Comparison of ENCODE assay signal across 12 cellular contexts in the genomic region with DNA sequence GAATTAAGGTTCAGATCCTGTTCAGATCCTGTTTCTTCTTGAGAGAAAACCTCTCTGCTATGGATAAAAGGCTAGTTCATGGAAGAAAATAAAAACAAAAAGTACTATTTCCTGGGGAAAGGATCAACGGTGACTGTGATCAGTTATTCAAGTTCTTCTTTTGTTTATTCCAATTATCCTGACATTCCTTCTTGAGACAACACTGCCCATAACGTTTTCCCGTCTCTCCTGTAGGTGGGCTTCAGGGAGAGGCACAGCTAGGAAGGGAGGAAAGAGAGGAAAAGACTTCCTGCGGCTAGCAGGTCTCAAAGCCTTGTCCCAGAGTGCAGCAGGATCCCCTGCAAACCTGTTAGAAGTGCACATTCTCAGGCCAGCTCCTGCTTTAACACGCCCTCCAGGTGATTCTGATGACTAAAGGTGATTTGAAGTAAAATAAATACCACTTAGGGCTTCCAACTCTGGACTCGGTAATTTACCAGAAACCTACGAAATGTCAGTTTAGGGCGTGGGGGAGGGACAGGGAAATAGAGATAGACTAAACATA. TPM values are rescaled to one million over a fixed set of nuclear protein-coding genes. Genes with fewer than 3 reads are reported as not detected.
DNase-seq lines count a peak whose midpoint lies in the region; ATAC-seq and TF ChIP-seq lines count a peak whose summit lies in the region.
"Had no signal": no experiment of that assay in that cellular context is flagged by ENCODE, and none has a peak within 500 bp of the region (broad histone marks: within the 10 kb centered on the region; RNA-seq: fewer than 3 reads in every experiment).

No MANE protein-coding gene starts in this region.

- no peaks in the 10 kb centered on the region for H4K20me1 ChIP-seq in mammary epithelial cell (ENCODE audit: insufficient read depth, low read length)

- TSS peak; percentile 67 for BruUV-seq in mammary epithelial cell (replicated peaks; lab: Mats Ljungman, UMichigan)

- peak overlapping the region; percentile 81 for H3K9ac ChIP-seq in mammary epithelial cell (ENCODE audit: insufficient read depth, low read length)

- peak overlapping the region in 2 of 10 donors; percentile 7 to 45 for H3K27ac Mint-ChIP-seq in naive thymus-derived CD8-positive, alpha-beta T cell
- H3K27ac Mint-ChIP-seq: activated CD8-positive, alpha-beta T cell treated with anti-CD3 and anti-CD28 coated beads for 36 hours had no signal

- peaks cover 7% of the 10 kb centered on the region for H3K79me2 ChIP-seq in mammary epithelial cell (ENCODE audit: insufficient read depth, low read length)

- H3K9me3 ChIP-seq in cardiac muscle cell (ENCODE audit: low read depth) (no peaks in the 10 kb centered on the region), mammary epithelial cell (replicated peaks; ENCODE audit: insufficient read depth, low read length) (no peaks in the 10 kb centered on the region), mesodermal cell (ENCODE audit: control insufficient read depth, low read length) (no peaks in the 10 kb centered on the region), tibial nerve (no peaks in the 10 kb centered on the region)

- no peaks in the 10 kb centered on the region for H3K9me3 Mint-ChIP-seq in naive thymus-derived CD8-positive, alpha-beta T cell
- H3K9me3 Mint-ChIP-seq: activated CD8-positive, alpha-beta T cell treated with anti-CD3 and anti-CD28 coated beads for 36 hours had no signal

- H3K4me3 ChIP-seq in cardiac muscle cell = no peak overlapping the region
- H3K4me3 ChIP-seq in mammary epithelial cell (replicated peaks in 1 of 3; ENCODE audit: insufficient read depth in 1 of 3, low read depth in 2 of 3, low read length in 3 of 3) = peak overlapping the region in 1 of 3 experiments; percentile 2
- H3K4me3 ChIP-seq in mesodermal cell (ENCODE audit: extremely low read depth, insufficient read depth, low read length, poor library complexity, severe bottlenecking) = no peak overlapping the region
- H3K4me3 ChIP-seq in tibial nerve = no peak overlapping the region

- peak overlapping the region; percentile 77 for H3K4me2 ChIP-seq in mammary epithelial cell (ENCODE audit: insufficient read depth, low read depth, low read length)

- CTCF ChIA-PET in mammary epithelial cell (lab: Charles Lee; ENCODE audit: low non-redundant PET) = interaction anchor here (0.7 kb wide), 1 partner anchor 11 kb away, joined by 3 read pairs; no protein-coding TSS in a partner anchor

- H3K4me1 Mint-ChIP-seq in naive thymus-derived CD8-positive, alpha-beta T cell = peaks cover 2 to 9% (median 4%) of the 10 kb centered on the region in 4 donors

- TF ChIP-seq POLR2A in tibial nerve (IDR thresholded peaks at IDR 0.05) = no peak

- peak overlapping the region; percentile 25 for H2AFZ ChIP-seq in mammary epithelial cell (ENCODE audit: low read depth, low read length)

- TF ChIP-seq EP300 in tibial nerve (IDR thresholded peaks at IDR 0.05) = no peak

- WGBS in mammary epithelial cell (ENCODE audit: low coverage, missing lambda C conversion rate) = 5% methylated on average over 8 of the region's 8 CpGs
- 82 to 100% methylated on average over 3 to 4 of the region's 8 CpGs for WGBS in mesodermal cell (ENCODE audit: insufficient coverage in 2 of 2), 2 experiments
- 67 to 72% methylated on average over 8 of the region's 8 CpGs for WGBS in tibial nerve, 2 donors

- TF ChIP-seq CTCF in cardiac muscle cell (IDR thresholded peaks at IDR 0.05; ENCODE audit: low read depth, low read length) (no peak), mammary epithelial cell (conservative IDR thresholded peaks at IDR 0.05 in 1 of 2, IDR thresholded peaks at IDR 0.05 in 1 of 2; ENCODE audit: extremely low read depth in 1 of 2, insufficient read depth in 1 of 2, low read depth in 1 of 2, low read length in 2 of 2) (no peak), tibial nerve (IDR thresholded peaks at IDR 0.05) (no peak)

- POLR2A ChIA-PET in naive thymus-derived CD8-positive, alpha-beta T cell (lab: Charles Lee) = no interaction called here

- H3K27me3 ChIP-seq in cardiac muscle cell (no peaks in the 10 kb centered on the region), mammary epithelial cell (ENCODE audit: insufficient read depth, low read length) (no peaks in the 10 kb centered on the region), tibial nerve (peaks cover 0 to 13% of the 10 kb centered on the region in 2 donors)

- H3K27ac ChIP-seq in cardiac muscle cell = peak overlapping the region; percentile 80
- peak overlapping the region; percentile 96 for H3K27ac ChIP-seq in mammary epithelial cell (ENCODE audit: insufficient read depth, low read depth, low read length)
- peak overlapping the region; percentile 16 for H3K27ac ChIP-seq in mesodermal cell (ENCODE audit: low read depth, low read length, severe bottlenecking)
- H3K27ac ChIP-seq in tibial nerve = peak overlapping the region in 3 of 4 donors; percentile 6 to 46 (median 33)

- intact Hi-C loops in Right ventricle myocardium inferior (cut with DNase I) (no loop called here), mammary epithelial cell (cut with micrococcal nuclease) (no loop called here)

- dilution Hi-C loops in mammary epithelial cell (cut with HindIII; ENCODE audit: low sequenced_read_pairs) = no loop called here

- H3K4me1 ChIP-seq in cardiac muscle cell (ENCODE audit: low read depth) (peaks cover 17% of the 10 kb centered on the region), mammary epithelial cell (ENCODE audit: insufficient read depth, low read length) (peaks cover 58% of the 10 kb centered on the region), mesodermal cell (ENCODE audit: control insufficient read depth, insufficient read depth, low read length, poor library complexity, severe bottlenecking) (peaks cover 30% of the 10 kb centered on the region), tibial nerve (peaks cover 0 to 11% (median 4%) of the 10 kb centered on the region in 4 donors)

- H3K36me3 ChIP-seq in cardiac muscle cell (peaks cover 21% of the 10 kb centered on the region), mammary epithelial cell (ENCODE audit: insufficient read depth, low read length) (no peaks in the 10 kb centered on the region), mesodermal cell (ENCODE audit: control insufficient read depth, insufficient read depth, low read length) (no peaks in the 10 kb centered on the region), tibial nerve (no peaks in the 10 kb centered on the region)

- peaks cover 0 to 13% (median 9%) of the 10 kb centered on the region in 5 donors for H3K27me3 Mint-ChIP-seq in naive thymus-derived CD8-positive, alpha-beta T cell

- H3K36me3 Mint-ChIP-seq in naive thymus-derived CD8-positive, alpha-beta T cell = no peaks in the 10 kb centered on the region

- ATAC-seq in Right ventricle myocardium inferior (no peak), GM19395 (IDR thresholded peaks at IDR 0.05; ENCODE audit: unreplicated experiment) (no peak)
- no peak for ATAC-seq in naive thymus-derived CD8-positive, alpha-beta T cell

- H3K4me3 Mint-ChIP-seq in naive thymus-derived CD8-positive, alpha-beta T cell = no peak overlapping the region
- H3K4me3 Mint-ChIP-seq: activated CD8-positive, alpha-beta T cell treated with anti-CD3 and anti-CD28 coated beads for 36 hours had no signal

- DNase-seq in cardiac muscle cell (ENCODE audit: low read depth in 1 of 2, low spot score in 1 of 2) (no peak), Right ventricle myocardium inferior (ENCODE audit: missing footprints) (no peak), mammary epithelial cell (peak; percentile 87), tibial nerve (ENCODE audit: low spot score in 2 of 2) (no peak), GDM1 (lab: John Stamatoyannopoulos, UW) (no peak)
- no peak for DNase-seq in naive thymus-derived CD8-positive, alpha-beta T cell
- DNase-seq: activated CD8-positive, alpha-beta T cell treated with anti-CD3 and anti-CD28 coated beads for 36 hours; activated naive CD4-positive, alpha-beta T cell; stimulated activated CD4-positive, alpha-beta T cell treated with anti-CD3 and anti-CD28 coated beads, Interleukin-12 subunit alpha, Interleukin-12 subunit beta, amount 100 ng/mL, for 4 hours; T-helper 9 cell had no signal

- in situ Hi-C loops in mammary epithelial cell (cut with MboI; ENCODE audit: low sequenced_read_pairs in 2 of 2) = loop anchor here (5.0 kb wide), 1 partner anchor 54 kb away; no protein-coding TSS in a partner anchor

RNA-seq across cellular contexts. Expression of gene FHL2, which starts 4.5 kb away (rescaled TPM):
- total RNA-seq in cardiac muscle cell = 586 and 1,288 TPM in 2 replicates
- 612 and 1,543 TPM in 2 replicates for polyA plus RNA-seq in cardiac muscle cell
- total RNA-seq in Right ventricle myocardium inferior = 1,619 TPM
- total RNA-seq in mammary epithelial cell = 100 to 1,000 TPM; 158 to 363 TPM
- 280 TPM for polyA plus RNA-seq in mammary epithelial cell
- 170 TPM for polyA minus RNA-seq in mammary epithelial cell
- 16.8 TPM for polyA plus RNA-seq in mesodermal cell (2013, experiment 1 of 2)
- 15.6 TPM for polyA plus RNA-seq in mesodermal cell (2013, experiment 2 of 2)
- 10 to 100 TPM; 53.7 to 99.2 (median 71.6) TPM for total RNA-seq in tibial nerve
- total RNA-seq in naive thymus-derived CD8-positive, alpha-beta T cell = not detected
- polyA plus RNA-seq in naive thymus-derived CD8-positive, alpha-beta T cell = 1 to 10 TPM; 2.0 to 2.8 (median 2.6) TPM

Comparison
In these comparisons a context has a peak if more than half of its experiments do, and no peak if none do; other contexts are left out.
1. H3K27ac ChIP-seq: peak in every context shown above with its lines; median percentile 96 in mammary epithelial cell; 80 in cardiac muscle cell; 33 in tibial nerve; 16 in mesodermal cell.
2. RNA of gene FHL2, which starts 4.5 kb away (total RNA-seq): 1,619 TPM in Right ventricle myocardium inferior (single experiment), 586 to 1,288 TPM in cardiac muscle cell, 158 to 363 TPM in mammary epithelial cell and 53.7 to 99.2 TPM in tibial nerve; not detected in naive thymus-derived CD8-positive, alpha-beta T cell; every median in the first group is over 10 times any median in the second.